Comparison of ENCODE assay signal across 15 cellular contexts in genomic region chr12:121813951-121814350, GRCh38. TPM values are rescaled to one million over a fixed set of nuclear protein-coding genes. Genes with fewer than 3 reads are reported as not detected.
DNase-seq lines count a peak whose midpoint lies in the region; ATAC-seq and TF ChIP-seq lines count a peak whose summit lies in the region.
"Had no signal": no experiment of that assay in that cellular context is flagged by ENCODE, and none has a peak within 500 bp of the region (broad histone marks: within the 10 kb centered on the region; RNA-seq: fewer than 3 reads in every experiment).

No MANE protein-coding gene starts in this region.

- ATAC-seq in T-cell (replicated peaks in 1 of 4) (no peak), HG02973 (IDR thresholded peaks at IDR 0.05; ENCODE audit: unreplicated experiment) (no peak)
- ATAC-seq: psoas muscle had no signal

- H3K27ac ChIP-seq in A673 (ENCODE audit: low read depth, low read length, poor library complexity, severe bottlenecking), result peak overlapping the region; percentile 47
- peak overlapping the region; percentile 76 for H3K27ac ChIP-seq in C4-2B

- no peaks in the 10 kb centered on the region for H3K9me3 ChIP-seq in A673 (ENCODE audit: low read depth, low read length, poor library complexity, severe bottlenecking)
- H3K9me3 ChIP-seq: BE2C, Peyer's patch, psoas muscle had no signal

- no TSS peak for BruUV-seq in A673 (replicated peaks; lab: Mats Ljungman, UMichigan)

- peaks cover 64% of the 10 kb centered on the region for H3K36me3 ChIP-seq in A673 (ENCODE audit: insufficient read depth, low read length, poor library complexity, severe bottlenecking)

- H3K4me3 ChIP-seq in A673 (ENCODE audit: low read depth, low read length, poor library complexity, severe bottlenecking), result no peak overlapping the region

- H3K4me1 ChIP-seq in A673 (ENCODE audit: insufficient read depth, low read length, poor library complexity, severe bottlenecking), result peaks cover 17% of the 10 kb centered on the region

- intact Hi-C loops in A673 (cut with micrococcal nuclease; ENCODE audit: unreplicated experiment), result no loop called here

- H3K4me1 Mint-ChIP-seq in T-cell, result peaks cover 42 to 53% (median 42%) of the 10 kb centered on the region in 3 donors
- peaks cover 17% of the 10 kb centered on the region for H3K4me1 Mint-ChIP-seq in endothelial cell (ENCODE audit: unreplicated experiment)

- POLR2A ChIA-PET in A673 (lab: Charles Lee; ENCODE audit: low non-redundant PET) (no interaction called here), T-cell (lab: Charles Lee) (no interaction called here)

- no peaks in the 10 kb centered on the region for H3K27me3 ChIP-seq in A673 (replicated peaks; ENCODE audit: insufficient read depth, low read depth, low read length, poor library complexity)
- H3K27me3 ChIP-seq: BE2C, Peyer's patch had no signal

- H3K4me3 Mint-ChIP-seq in T-cell (peak overlapping the region in 2 of 3 donors; percentile 80 to 90), endothelial cell (ENCODE audit: unreplicated experiment) (peak overlapping the region; percentile 79)

- H3K9me3 Mint-ChIP-seq in T-cell, result no peaks in the 10 kb centered on the region
- H3K9me3 Mint-ChIP-seq in endothelial cell (ENCODE audit: unreplicated experiment), result no peaks in the 10 kb centered on the region
- H3K9me3 Mint-ChIP-seq: activated CD4-positive, alpha-beta T cell treated with anti-CD3 and anti-CD28 coated beads, Interleukin-2, amount 10 ng/mL, durations not matched to agents 7 days and 5 days had no signal

- TF ChIP-seq CTCF in A673 (conservative IDR thresholded peaks at IDR 0.05; ENCODE audit: low read depth, low read length) (no peak), C4-2B (conservative IDR thresholded peaks at IDR 0.05) (no peak), endothelial cell (IDR thresholded peaks at IDR 0.05; ENCODE audit: unreplicated experiment) (no peak)

- H3K36me3 Mint-ChIP-seq in T-cell, result peaks cover 43% of the 10 kb centered on the region
- peaks cover 31% of the 10 kb centered on the region for H3K36me3 Mint-ChIP-seq in endothelial cell (ENCODE audit: low read depth, unreplicated experiment)

- H3K27me3 Mint-ChIP-seq in T-cell, result no peaks in the 10 kb centered on the region
- H3K27me3 Mint-ChIP-seq in endothelial cell (ENCODE audit: unreplicated experiment), result peaks cover 9% of the 10 kb centered on the region
- H3K27me3 Mint-ChIP-seq: activated CD4-positive, alpha-beta T cell treated with anti-CD3 and anti-CD28 coated beads, Interleukin-2, amount 10 ng/mL, durations not matched to agents 7 days and 5 days had no signal

- CTCF ChIA-PET in A673 (lab: Charles Lee) (no interaction called here), T-cell (lab: Charles Lee) (interaction anchor here in 1 of 2 donors (13.1 kb wide), 1 partner anchor 18 kb away, joined by 344 read pairs; the partner anchor contains the start of gene RHOF)

- H3K27ac Mint-ChIP-seq in T-cell, result no peak overlapping the region
- no peak overlapping the region for H3K27ac Mint-ChIP-seq in endothelial cell (ENCODE audit: unreplicated experiment)

- DNase-seq in A673 (ENCODE audit: low spot score) (no peak), T-cell (no peak), endothelial cell (ENCODE audit: low spot score) (no peak), glomerular visceral epithelial cell (ENCODE audit: extremely low spot score) (no peak), mesenteric fat pad (ENCODE audit: low spot score) (no peak)
- DNase-seq: anterior cingulate cortex, mesendoderm, NCI-H1436 treated with DMSO at 0.1 percent for 48 hours had no signal

RNA-seq across cellular contexts. Expression of gene SETD1B, which starts 10.1 kb away (rescaled TPM):
- 23.8 and 24.5 TPM in 2 replicates for total RNA-seq in A673 (2021)
- total RNA-seq in T-cell, result 100 to 1,000 TPM in 1 of 5 donors, 10 to 100 TPM in 4; 87.7 to 106 (median 96.0) TPM
- 25.3 TPM for total RNA-seq in endothelial cell (ENCODE audit: unreplicated experiment)
- total RNA-seq in mesenteric fat pad, result 20.7 TPM

RNA-seq across cellular contexts. Expression of gene RHOF, which starts 20.5 kb away (rescaled TPM):
- 21.1 and 24.3 TPM in 2 replicates for total RNA-seq in A673 (2021)
- 100 to 1,000 TPM; 137 to 158 (median 145) TPM for total RNA-seq in T-cell
- total RNA-seq in endothelial cell (ENCODE audit: unreplicated experiment), result 25.7 TPM
- 6.1 TPM for total RNA-seq in mesenteric fat pad

RNA-seq across cellular contexts. Expression of gene HPD, which starts 44.7 kb away (rescaled TPM):
- not detected in 2 replicates for total RNA-seq in A673 (2021)
- under 1 TPM in 3 of 5 donors, not detected in 2; 0.39 to 0.92 (median 0.58) TPM for total RNA-seq in T-cell
- total RNA-seq in endothelial cell (ENCODE audit: unreplicated experiment), result not detected
- 2.2 TPM for total RNA-seq in mesenteric fat pad
- total RNA-seq: activated CD4-positive, alpha-beta T cell treated with anti-CD3 and anti-CD28 coated beads, Interleukin-2, amount 10 ng/mL, durations not matched to agents 7 days and 5 days; cerebellum; Peyer's patch had no signal
